ENCODE assay signal across 9 cellular contexts in genomic region chr10:6581750-6582697, GRCh38. TPM values are rescaled to one million over a fixed set of nuclear protein-coding genes. Genes with fewer than 3 reads are reported as not detected.
DNase-seq lines count a peak whose midpoint lies in the region; ATAC-seq and TF ChIP-seq lines count a peak whose summit lies in the region.
"Had no signal": no experiment of that assay in that cellular context is flagged by ENCODE, and none has a peak within 500 bp of the region (broad histone marks: within the 10 kb centered on the region; RNA-seq: fewer than 3 reads in every experiment).

No MANE protein-coding gene starts in this region.

- H3K36me3 Mint-ChIP-seq in activated T-cell treated with anti-CD3 and anti-CD28 coated beads, Interleukin-2, amount 50 U/mL, for 24 hours (ENCODE audit: low read depth), result peaks cover 87% of the 10 kb centered on the region
- H3K36me3 Mint-ChIP-seq in T-helper 1 cell treated with Interleukin-12 subunit alpha and Interleukin-12 subunit beta and Interleukin-4 antibody, amounts not matched to agents 30 μg/mL and 1 μg/mL, for 36 hours (ENCODE audit: low read depth), result peaks cover 62% of the 10 kb centered on the region
- peaks cover 92% of the 10 kb centered on the region for H3K36me3 Mint-ChIP-seq in stimulated activated effector memory CD8-positive, alpha-beta T cell treated with anti-CD3 and anti-CD28 coated beads, Interleukin-12 subunit alpha, Interleukin-12 subunit beta, amount 100 ng/mL, for 72 hours

- TF ChIP-seq POLR2A in erythroblast (IDR thresholded peaks at IDR 0.05; ENCODE audit: low read length), result peak; percentile 46

- TF ChIP-seq CTCF in GM13976 (IDR thresholded peaks at IDR 0.05; ENCODE audit: borderline replicate concordance, control extremely low read depth, extremely low read depth, insufficient read depth, missing control alignments), result no peak

- peak overlapping the region; percentile 99 for H3K27ac Mint-ChIP-seq in activated T-cell treated with anti-CD3 and anti-CD28 coated beads, Interleukin-2, amount 50 U/mL, for 24 hours
- peak overlapping the region; percentile 96 for H3K27ac Mint-ChIP-seq in T-helper 1 cell treated with Interleukin-12 subunit alpha and Interleukin-12 subunit beta and Interleukin-4 antibody, amounts not matched to agents 30 μg/mL and 1 μg/mL, for 36 hours
- peak overlapping the region; percentile 89 for H3K27ac Mint-ChIP-seq in stimulated activated effector memory CD8-positive, alpha-beta T cell treated with anti-CD3 and anti-CD28 coated beads, Interleukin-12 subunit alpha, Interleukin-12 subunit beta, amount 100 ng/mL, for 72 hours

- no peaks in the 10 kb centered on the region for H3K27me3 Mint-ChIP-seq in activated T-cell treated with anti-CD3 and anti-CD28 coated beads, Interleukin-2, amount 50 U/mL, for 24 hours
- no peaks in the 10 kb centered on the region for H3K27me3 Mint-ChIP-seq in T-helper 1 cell treated with Interleukin-12 subunit alpha and Interleukin-12 subunit beta and Interleukin-4 antibody, amounts not matched to agents 30 μg/mL and 1 μg/mL, for 36 hours (ENCODE audit: low read depth)

- H3K9me3 Mint-ChIP-seq in activated T-cell treated with anti-CD3 and anti-CD28 coated beads, Interleukin-2, amount 50 U/mL, for 24 hours, result no peaks in the 10 kb centered on the region
- H3K9me3 Mint-ChIP-seq in T-helper 1 cell treated with Interleukin-12 subunit alpha and Interleukin-12 subunit beta and Interleukin-4 antibody, amounts not matched to agents 30 μg/mL and 1 μg/mL, for 36 hours, result no peaks in the 10 kb centered on the region
- H3K9me3 Mint-ChIP-seq in stimulated activated effector memory CD8-positive, alpha-beta T cell treated with anti-CD3 and anti-CD28 coated beads, Interleukin-12 subunit alpha, Interleukin-12 subunit beta, amount 100 ng/mL, for 72 hours, result peaks cover 2% of the 10 kb centered on the region

- in situ Hi-C loops in GM13976 (cut with MboI; ENCODE audit: low sequenced_read_pairs, unreplicated experiment), result no loop called here

- H3K4me1 Mint-ChIP-seq in activated T-cell treated with anti-CD3 and anti-CD28 coated beads, Interleukin-2, amount 50 U/mL, for 24 hours (ENCODE audit: low read depth), result peaks cover 72% of the 10 kb centered on the region
- H3K4me1 Mint-ChIP-seq in T-helper 1 cell treated with Interleukin-12 subunit alpha and Interleukin-12 subunit beta and Interleukin-4 antibody, amounts not matched to agents 30 μg/mL and 1 μg/mL, for 36 hours (ENCODE audit: low read depth), result peaks cover 55% of the 10 kb centered on the region
- H3K4me1 Mint-ChIP-seq in stimulated activated effector memory CD8-positive, alpha-beta T cell treated with anti-CD3 and anti-CD28 coated beads, Interleukin-12 subunit alpha, Interleukin-12 subunit beta, amount 100 ng/mL, for 72 hours, result peaks cover 64% of the 10 kb centered on the region

- no peak for DNase-seq in activated T-cell treated with anti-CD3 and anti-CD28 coated beads, Interleukin-2, amount 50 U/mL, for 24 hours
- DNase-seq in activated T-cell treated with anti-CD3 and anti-CD28 coated beads for 4 hours, result no peak
- DNase-seq in erythroblast (lab: John Stamatoyannopoulos, UW), result peak; percentile 28 to 44
- DNase-seq in stimulated activated effector memory CD8-positive, alpha-beta T cell treated with anti-CD3 and anti-CD28 coated beads, Interleukin-12 subunit alpha, Interleukin-12 subunit beta, amount 100 ng/mL, for 72 hours (ENCODE audit: low spot score in 2 of 2), result no peak
- no peak for DNase-seq in SK-N-DZ (ENCODE audit: low spot score)
- no peak for DNase-seq in GM13976 (ENCODE audit: low spot score)
- DNase-seq in activated effector memory CD4-positive, alpha-beta T cell treated with Interleukin-2 at 50 U/mL for 16 hours, result no peak
- DNase-seq: stomach had no signal

- peak overlapping the region; percentile 95 for H3K4me3 Mint-ChIP-seq in activated T-cell treated with anti-CD3 and anti-CD28 coated beads, Interleukin-2, amount 50 U/mL, for 24 hours
- peak overlapping the region; percentile 94 for H3K4me3 Mint-ChIP-seq in T-helper 1 cell treated with Interleukin-12 subunit alpha and Interleukin-12 subunit beta and Interleukin-4 antibody, amounts not matched to agents 30 μg/mL and 1 μg/mL, for 36 hours
- H3K4me3 Mint-ChIP-seq in stimulated activated effector memory CD8-positive, alpha-beta T cell treated with anti-CD3 and anti-CD28 coated beads, Interleukin-12 subunit alpha, Interleukin-12 subunit beta, amount 100 ng/mL, for 72 hours, result peak overlapping the region; percentile 92

- no peak for ATAC-seq in stimulated activated effector memory CD8-positive, alpha-beta T cell treated with anti-CD3 and anti-CD28 coated beads, Interleukin-12 subunit alpha, Interleukin-12 subunit beta, amount 100 ng/mL, for 72 hours

RNA-seq across cellular contexts. Expression of gene PRKCQ, which starts 1.9 kb away (rescaled TPM):
- 0.07 and 0.35 TPM in 2 replicates for polyA plus RNA-seq in SK-N-DZ (2014; cell fraction: cytosol; rRNA removed)
- not detected in 2 replicates for polyA plus RNA-seq in SK-N-DZ (2014; cell fraction: nucleus; rRNA removed)

Comparison
In these comparisons a context has a peak if more than half of its experiments do, and no peak if none do; other contexts are left out.
1. DNase-seq: peak in erythroblast (2 of 2); none in activated T-cell treated with anti-CD3 and anti-CD28 coated beads, Interleukin-2, amount 50 U/mL, for 24 hours (single experiment), activated T-cell treated with anti-CD3 and anti-CD28 coated beads for 4 hours (single experiment), stimulated activated effector memory CD8-positive, alpha-beta T cell treated with anti-CD3 and anti-CD28 coated beads, Interleukin-12 subunit alpha, Interleukin-12 subunit beta, amount 100 ng/mL, for 72 hours (0 of 2), SK-N-DZ (single experiment), GM13976 (single experiment) and activated effector memory CD4-positive, alpha-beta T cell treated with Interleukin-2 at 50 U/mL for 16 hours (single experiment).
2. Peak in every context shown above with its lines, with median percentiles within 50 percentile points of each other: H3K27ac Mint-ChIP-seq and H3K4me3 Mint-ChIP-seq.